22 cellular contexts compared by ENCODE assay signal in the genomic region with DNA sequence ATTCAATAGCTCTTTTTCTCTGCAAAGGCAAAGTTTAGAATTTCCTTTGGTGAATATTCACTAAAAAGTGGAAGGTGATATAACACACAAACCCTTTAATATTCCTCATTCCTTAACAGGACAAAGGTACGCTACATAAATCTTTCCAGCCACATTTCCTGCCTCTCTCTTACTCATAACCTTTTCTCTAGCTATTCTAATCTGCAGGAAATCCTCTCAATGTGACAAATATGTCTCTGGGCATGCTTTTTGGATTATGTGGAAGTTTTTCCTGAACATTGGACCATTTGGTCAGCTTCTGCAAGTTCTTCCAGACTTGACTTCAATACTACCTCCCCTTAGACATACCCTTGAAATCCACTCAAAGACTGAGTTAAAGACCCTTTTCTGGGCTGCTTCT.
"Had no signal": no experiment of that assay in that cellular context is flagged by ENCODE, and none has a peak within 500 bp of the region (broad histone marks: within the 10 kb centered on the region; RNA-seq: fewer than 3 reads in every experiment).

No MANE protein-coding gene starts in this region.

- H3K4me3 Mint-ChIP-seq: activated CD4-positive, alpha-beta T cell treated with anti-CD3 and anti-CD28 coated beads, Interleukin-2, amount 10 ng/mL, durations not matched to agents 24 days and 14 days; activated naive CD8-positive, alpha-beta T cell treated with anti-CD3 and anti-CD28 coated beads for 36 hours; central memory CD8-positive, alpha-beta T cell; T-helper 1 cell treated with Interleukin-12 subunit alpha and Interleukin-12 subunit beta and Interleukin-4 antibody, amounts not matched to agents 30 μg/mL and 1 μg/mL, for 36 hours; T-helper 2 cell treated with Interferon-gamma antibody and Interleukin-4, amounts not matched to agents 5 μg/mL and 100 μg/mL, for 36 hours had no signal

- DNase-seq: activated CD4-positive, alpha-beta T cell treated with anti-CD3 and anti-CD28 coated beads, Interleukin-2, amount 10 ng/mL, durations not matched to agents 24 days and 14 days; activated CD4-positive, alpha-beta T cell treated with anti-CD3 and anti-CD28 coated beads, Interleukin-2, amount 50 U/mL, for 48 hours; activated CD8-positive, alpha-beta memory T cell treated with anti-CD3 and anti-CD28 coated beads, Interleukin-2, amount 50 U/mL, for 4 hours; activated effector memory CD4-positive, alpha-beta T cell treated with Interleukin-2 at 50 U/mL for 16 hours; activated naive CD4-positive, alpha-beta T cell treated with anti-CD3 and anti-CD28 coated beads, Interleukin-2, amount 50 U/mL, for 16 hours; activated naive CD8-positive, alpha-beta T cell treated with anti-CD3 and anti-CD28 coated beads for 36 hours; activated T-cell treated with anti-CD3 and anti-CD28 coated beads, Interleukin-2, amount 50 U/mL, for 48 hours; amygdala; NCI-H1105; NCI-H1417 treated with DMSO at 0.1 percent for 48 hours; NCI-H1930; NCI-H345; NCI-H524 treated with DMSO at 0.1 percent for 48 hours; SHP77; SK-N-SH had no signal

- H3K36me3 ChIP-seq: ascending aorta, cardiac muscle cell, SJSA1 had no signal

- H3K27ac ChIP-seq: ascending aorta, cardiac muscle cell, SJSA1 had no signal

- H3K4me3 ChIP-seq: ascending aorta, cardiac muscle cell, SJSA1 had no signal

- H3K4me1 Mint-ChIP-seq: activated CD4-positive, alpha-beta T cell treated with anti-CD3 and anti-CD28 coated beads, Interleukin-2, amount 10 ng/mL, durations not matched to agents 24 days and 14 days; activated naive CD8-positive, alpha-beta T cell treated with anti-CD3 and anti-CD28 coated beads for 36 hours; central memory CD8-positive, alpha-beta T cell had no signal

- H3K27me3 Mint-ChIP-seq: activated CD4-positive, alpha-beta T cell treated with anti-CD3 and anti-CD28 coated beads, Interleukin-2, amount 10 ng/mL, durations not matched to agents 24 days and 14 days; activated naive CD8-positive, alpha-beta T cell treated with anti-CD3 and anti-CD28 coated beads for 36 hours; central memory CD8-positive, alpha-beta T cell had no signal

- H3K27me3 ChIP-seq: ascending aorta, cardiac muscle cell, SJSA1 had no signal

- H3K9me3 ChIP-seq: ascending aorta, SJSA1, SK-N-SH had no signal

- H3K36me3 Mint-ChIP-seq: activated naive CD8-positive, alpha-beta T cell treated with anti-CD3 and anti-CD28 coated beads for 36 hours had no signal

- ATAC-seq: Panc1 had no signal

- H3K4me1 ChIP-seq: ascending aorta, SJSA1 had no signal

- H3K27ac Mint-ChIP-seq: activated CD4-positive, alpha-beta T cell treated with anti-CD3 and anti-CD28 coated beads, Interleukin-2, amount 10 ng/mL, durations not matched to agents 24 days and 14 days; activated naive CD8-positive, alpha-beta T cell treated with anti-CD3 and anti-CD28 coated beads for 36 hours; T-helper 1 cell treated with Interleukin-12 subunit alpha and Interleukin-12 subunit beta and Interleukin-4 antibody, amounts not matched to agents 30 μg/mL and 1 μg/mL, for 36 hours; T-helper 2 cell treated with Interferon-gamma antibody and Interleukin-4, amounts not matched to agents 5 μg/mL and 100 μg/mL, for 36 hours had no signal

- H3K9ac ChIP-seq: SK-N-SH had no signal
